1 cellular context compared by ENCODE assay signal in genomic region chr11:18203723-18204122, GRCh38.
TF ChIP-seq lines count a peak whose summit lies in the region.

No MANE protein-coding gene starts in this region.

TF ChIP-seq in GM23338, 12 proteins besides CTCF, POLR2A, EP300 and RAD21 (continued from another document):
- TF ChIP-seq, protein P1, sequence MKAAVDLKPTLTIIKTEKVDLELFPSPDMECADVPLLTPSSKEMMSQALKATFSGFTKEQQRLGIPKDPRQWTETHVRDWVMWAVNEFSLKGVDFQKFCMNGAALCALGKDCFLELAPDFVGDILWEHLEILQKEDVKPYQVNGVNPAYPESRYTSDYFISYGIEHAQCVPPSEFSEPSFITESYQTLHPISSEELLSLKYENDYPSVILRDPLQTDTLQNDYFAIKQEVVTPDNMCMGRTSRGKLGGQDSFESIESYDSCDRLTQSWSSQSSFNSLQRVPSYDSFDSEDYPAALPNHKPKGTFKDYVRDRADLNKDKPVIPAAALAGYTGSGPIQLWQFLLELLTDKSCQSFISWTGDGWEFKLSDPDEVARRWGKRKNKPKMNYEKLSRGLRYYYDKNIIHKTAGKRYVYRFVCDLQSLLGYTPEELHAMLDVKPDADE (IDR thresholded peaks at IDR 0.05), result no peak
- TF ChIP-seq STAT1 (IDR thresholded peaks at IDR 0.05; ENCODE audit: unreplicated experiment) (no peak), ZNF331 (CRISPR knock-in tag; IDR thresholded peaks at IDR 0.05; ENCODE audit: low read depth) (no peak), ZNF114 (CRISPR knock-in tag; IDR thresholded peaks at IDR 0.05) (no peak), NANOG (IDR thresholded peaks at IDR 0.05; ENCODE audit: borderline replicate concordance) (no peak), POLR2AphosphoS5 (IDR thresholded peaks at IDR 0.05; ENCODE audit: low read depth) (no peak), JUNB (IDR thresholded peaks at IDR 0.05; ENCODE audit: unreplicated experiment) (no peak), REST (IDR thresholded peaks at IDR 0.05; ENCODE audit: unreplicated experiment) (no peak), CREB1 (CRISPR knock-in tag; IDR thresholded peaks at IDR 0.05; ENCODE audit: low read depth) (no peak)
